14 cellular contexts compared by ENCODE assay signal in the genomic region with DNA sequence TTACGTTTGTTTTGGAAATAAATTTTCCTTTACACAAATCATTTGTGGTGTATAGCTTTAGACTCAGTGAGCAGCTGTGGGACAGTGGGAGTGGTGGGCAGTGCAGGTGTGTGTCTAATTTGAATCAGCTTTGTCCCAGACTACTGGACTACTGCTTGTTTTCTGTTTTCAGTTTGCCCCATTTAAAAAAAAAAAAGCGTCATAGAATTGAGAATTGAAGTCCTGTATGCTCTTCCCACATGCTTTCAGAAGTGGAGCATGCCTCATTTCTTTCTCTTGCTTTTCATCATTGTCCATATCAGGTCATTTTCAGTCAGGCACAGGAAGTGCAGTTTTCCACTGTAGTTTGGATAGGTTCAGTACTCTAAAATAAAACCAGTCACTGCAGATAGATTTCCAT.
DNase-seq lines count a peak whose midpoint lies in the region; ATAC-seq and TF ChIP-seq lines count a peak whose summit lies in the region.
"Had no signal": no experiment of that assay in that cellular context is flagged by ENCODE, and none has a peak within 500 bp of the region (broad histone marks: within the 10 kb centered on the region; RNA-seq: fewer than 3 reads in every experiment).

No MANE protein-coding gene starts in this region.

- POLR2A ChIA-PET in activated B cell treated with CpG ODN at 0.5 μM for 24 hours (lab: Charles Lee): interaction anchor here (0.6 kb wide), 1 partner anchor 36 kb away, joined by 3 read pairs; no protein-coding TSS in a partner anchor

- H3K4me3 Mint-ChIP-seq in activated B cell treated with CpG ODN at 0.5 μM for 24 hours: no peak overlapping the region
- no peak overlapping the region for H3K4me3 Mint-ChIP-seq in type B pancreatic cell
- H3K4me3 Mint-ChIP-seq: memory B cell had no signal

- ATAC-seq in GM18870 (IDR thresholded peaks at IDR 0.05; ENCODE audit: unreplicated experiment) (peak; percentile 65), GM21367 (IDR thresholded peaks at IDR 0.05; ENCODE audit: unreplicated experiment) (peak; percentile 40), HG03025 (IDR thresholded peaks at IDR 0.05; ENCODE audit: low FRiP score, unreplicated experiment) (peak; percentile 73), activated B cell treated with CpG ODN at 0.5 μM for 24 hours (ENCODE audit: low read depth) (no peak)
- ATAC-seq: pancreas had no signal

- TF ChIP-seq CTCF in activated B cell treated with CpG ODN at 0.5 μM for 24 hours (IDR thresholded peaks at IDR 0.05): no peak
- no peak for TF ChIP-seq CTCF in type B pancreatic cell (conservative IDR thresholded peaks at IDR 0.05)

- H3K27me3 Mint-ChIP-seq in activated B cell treated with CpG ODN at 0.5 μM for 24 hours: no peaks in the 10 kb centered on the region
- no peaks in the 10 kb centered on the region for H3K27me3 Mint-ChIP-seq in type B pancreatic cell
- H3K27me3 Mint-ChIP-seq: memory B cell had no signal

- peaks cover 53% of the 10 kb centered on the region for H3K4me1 Mint-ChIP-seq in activated B cell treated with CpG ODN at 0.5 μM for 24 hours
- H3K4me1 Mint-ChIP-seq in type B pancreatic cell (ENCODE audit: unreplicated experiment): peaks cover 3% of the 10 kb centered on the region

- H3K27ac Mint-ChIP-seq in activated B cell treated with CpG ODN at 0.5 μM for 24 hours (peak overlapping the region; percentile 12), type B pancreatic cell (no peak overlapping the region)

- H3K9me3 Mint-ChIP-seq in activated B cell treated with CpG ODN at 0.5 μM for 24 hours: no peaks in the 10 kb centered on the region
- H3K9me3 Mint-ChIP-seq in type B pancreatic cell: no peaks in the 10 kb centered on the region
- H3K9me3 Mint-ChIP-seq: memory B cell had no signal

- intact Hi-C loops in activated B cell treated with CpG ODN at 0.5 μM for 24 hours (cut with micrococcal nuclease): no loop called here

- H3K36me3 Mint-ChIP-seq in activated B cell treated with CpG ODN at 0.5 μM for 24 hours (ENCODE audit: low read depth): peaks cover 79% of the 10 kb centered on the region
- H3K36me3 Mint-ChIP-seq in type B pancreatic cell: peaks cover 41% of the 10 kb centered on the region

- CTCF ChIA-PET in activated B cell treated with CpG ODN at 0.5 μM for 24 hours (lab: Charles Lee): interaction anchor here (1.2 to 1.6 kb wide), 2 partner anchors 147 to 149 kb away, joined by 3 to 4 read pairs; no protein-coding TSS in a partner anchor

- DNase-seq in activated B cell treated with CpG ODN at 0.5 μM for 24 hours (no peak), NCI-H1694 treated with DMSO at 0.1 percent for 48 hours (lab: John Stamatoyannopoulos, UW) (no peak), GDM1 (lab: John Stamatoyannopoulos, UW) (no peak), HT-29 (ENCODE audit: low spot score) (no peak), type B pancreatic cell (ENCODE audit: extremely low spot score, unreplicated experiment) (no peak)
- DNase-seq: hippocampal formation, MG63, NCI-H510A treated with DMSO at 0.1 percent for 48 hours, pancreas, tibial artery had no signal
